In the genomic region with DNA sequence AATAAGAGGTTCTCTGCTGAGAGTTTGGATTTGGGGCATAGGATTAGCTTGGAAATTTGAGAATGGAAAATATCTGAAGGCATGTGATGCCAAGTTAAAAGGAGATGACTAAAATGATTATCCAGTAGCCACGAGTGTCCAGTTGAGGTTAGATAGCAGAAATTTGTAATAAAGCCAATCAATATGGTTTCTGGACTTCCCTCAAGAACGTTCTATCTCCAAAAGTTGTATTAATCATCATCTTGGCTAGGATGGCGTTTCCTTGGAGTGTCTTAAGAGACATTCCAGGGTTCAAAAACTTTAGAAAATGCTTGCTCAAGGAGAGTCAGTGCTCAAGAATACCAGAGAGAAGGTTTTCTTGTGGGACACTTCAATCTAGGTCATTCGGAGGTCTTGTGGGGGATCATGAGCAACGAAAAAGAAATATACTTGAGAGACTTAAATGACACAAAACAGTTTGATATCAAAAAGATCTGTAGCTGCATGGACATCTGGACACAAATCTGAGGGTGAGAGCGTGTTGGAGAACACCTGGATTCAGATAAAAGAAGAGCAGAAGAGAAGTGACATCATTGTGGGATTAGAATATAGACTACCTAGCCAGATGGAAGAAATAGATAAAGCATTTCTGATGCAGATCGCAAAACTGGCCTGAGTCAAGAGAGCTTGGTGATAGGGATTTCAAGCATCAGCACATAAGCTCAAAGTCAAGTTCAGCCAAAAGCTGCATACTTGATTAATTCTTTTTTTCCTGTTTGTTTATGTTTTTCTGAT, we compare ENCODE assay signal across 19 cellular contexts.
DNase-seq lines count a peak whose midpoint lies in the region; ATAC-seq lines count a peak whose summit lies in the region.
"Had no signal": no experiment of that assay in that cellular context is flagged by ENCODE, and none has a peak within 500 bp of the region (broad histone marks: within the 10 kb centered on the region; RNA-seq: fewer than 3 reads in every experiment).

No MANE protein-coding gene starts in this region.

- peak overlapping the region; percentile 42 for H3K4me3 ChIP-seq in adipocyte (ENCODE audit: low read length)

- H3K4me1 ChIP-seq in adipocyte (ENCODE audit: control insufficient read depth, insufficient read depth, low read length) = peaks cover 15% of the 10 kb centered on the region

- H3K9me3 ChIP-seq in adipocyte (ENCODE audit: control insufficient read depth, low read length) = no peaks in the 10 kb centered on the region
- H3K9me3 ChIP-seq: Caco-2 had no signal

- no peaks in the 10 kb centered on the region for H3K36me3 ChIP-seq in adipocyte (ENCODE audit: control insufficient read depth, insufficient read depth, low read length, severe bottlenecking)

- H3K9ac ChIP-seq in adipocyte (ENCODE audit: low read length) = no peak overlapping the region

- no peak for ATAC-seq in activated CD4-positive, CD25-positive, alpha-beta regulatory T cell treated with anti-CD3 and anti-CD28 coated beads, Interleukin-2, amount 50 U/mL, for 24 hours
- ATAC-seq: Right ventricle myocardium inferior had no signal

- H3K27me3 ChIP-seq in adipocyte (replicated peaks; ENCODE audit: control insufficient read depth, insufficient read depth, low read length) = no peaks in the 10 kb centered on the region

- DNase-seq in DMS53 (lab: John Stamatoyannopoulos, UW) (peak; percentile 28), DMS53 treated with DMSO at 0.1 percent for 48 hours (lab: John Stamatoyannopoulos, UW; ENCODE audit: unreplicated experiment) (no peak), adipocyte (ENCODE audit: low read depth) (no peak), fibroblast of peridontal ligament (ENCODE audit: extremely low read depth) (peak; percentile 66), OCI-M1 (lab: John Stamatoyannopoulos, UW) (no peak)
- DNase-seq in activated naive CD4-positive, alpha-beta T cell treated with anti-CD3 and anti-CD28 coated beads, Interleukin-2, amount 50 U/mL, for 16 hours = no peak
- no peak for DNase-seq in activated CD4-positive, alpha-beta T cell treated with anti-CD3 and anti-CD28 coated beads, Interleukin-2, amount 50 U/mL, for 1 hour
- DNase-seq: Caco-2; CD4-positive, alpha-beta T cell; H7; KBM-7; NCI-H1105 treated with DMSO at 0.1 percent for 48 hours; NCI-H1694; NCI-H2081 treated with DMSO at 0.1 percent for 48 hours; NCI-H510A; NCI-H748 treated with DMSO at 0.1 percent for 48 hours; NK-92 treated with Interleukin-12 subunit alpha and Interleukin-12 subunit beta, amount 100 ng/mL, for 24 hours had no signal

Comparison
In these comparisons a context has a peak if more than half of its experiments do, and no peak if none do; other contexts are left out.
1. DNase-seq: peak in DMS53 (single experiment) and fibroblast of peridontal ligament (single experiment); none in DMS53 treated with DMSO at 0.1 percent for 48 hours (single experiment), adipocyte (single experiment), activated naive CD4-positive, alpha-beta T cell treated with anti-CD3 and anti-CD28 coated beads, Interleukin-2, amount 50 U/mL, for 16 hours (single experiment), activated CD4-positive, alpha-beta T cell treated with anti-CD3 and anti-CD28 coated beads, Interleukin-2, amount 50 U/mL, for 1 hour (single experiment) and OCI-M1 (single experiment).